Comparison of ENCODE assay signal across 1 cellular context in the genomic region with DNA sequence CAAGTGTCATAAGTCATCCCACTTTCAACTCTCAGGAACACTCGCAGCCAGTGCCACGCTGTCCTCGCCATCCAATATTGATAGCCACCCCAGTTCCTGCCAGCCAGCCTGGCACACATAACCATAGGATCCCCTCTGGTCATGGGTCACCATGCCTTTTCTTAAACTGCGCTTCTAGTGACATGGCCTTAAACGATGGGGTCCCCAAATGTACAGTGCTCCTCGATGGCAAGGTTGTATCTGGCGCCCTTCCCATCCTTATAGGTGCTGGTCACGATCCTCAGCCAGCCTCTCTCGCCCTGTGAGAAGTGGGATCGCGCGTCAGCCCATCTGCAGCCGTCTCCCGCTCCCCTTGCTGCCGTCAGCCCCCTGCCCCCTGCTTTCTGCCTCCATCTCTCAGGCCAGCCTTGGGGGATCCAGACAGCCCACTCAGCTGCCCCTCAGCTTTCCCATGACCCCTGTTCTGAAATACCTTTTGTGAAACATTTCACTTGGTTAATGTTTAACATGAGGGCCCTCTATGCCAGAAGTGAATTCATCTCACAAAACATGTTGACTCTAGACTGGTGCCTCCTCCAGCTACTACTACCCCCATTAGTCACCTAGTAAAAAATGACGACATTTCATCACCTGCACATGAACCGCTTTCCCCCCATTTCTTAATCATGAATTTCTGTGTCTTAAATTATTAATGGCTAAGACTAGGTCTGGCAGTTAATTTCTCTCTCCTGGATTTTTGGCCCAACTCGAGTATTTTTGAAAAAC.
TF ChIP-seq lines count a peak whose summit lies in the region.

No MANE protein-coding gene starts in this region.

TF ChIP-seq in HepG2, 621 proteins besides CTCF, POLR2A, EP300 and RAD21 (continued from another document and continues in another):
- TF ChIP-seq, protein P1, sequence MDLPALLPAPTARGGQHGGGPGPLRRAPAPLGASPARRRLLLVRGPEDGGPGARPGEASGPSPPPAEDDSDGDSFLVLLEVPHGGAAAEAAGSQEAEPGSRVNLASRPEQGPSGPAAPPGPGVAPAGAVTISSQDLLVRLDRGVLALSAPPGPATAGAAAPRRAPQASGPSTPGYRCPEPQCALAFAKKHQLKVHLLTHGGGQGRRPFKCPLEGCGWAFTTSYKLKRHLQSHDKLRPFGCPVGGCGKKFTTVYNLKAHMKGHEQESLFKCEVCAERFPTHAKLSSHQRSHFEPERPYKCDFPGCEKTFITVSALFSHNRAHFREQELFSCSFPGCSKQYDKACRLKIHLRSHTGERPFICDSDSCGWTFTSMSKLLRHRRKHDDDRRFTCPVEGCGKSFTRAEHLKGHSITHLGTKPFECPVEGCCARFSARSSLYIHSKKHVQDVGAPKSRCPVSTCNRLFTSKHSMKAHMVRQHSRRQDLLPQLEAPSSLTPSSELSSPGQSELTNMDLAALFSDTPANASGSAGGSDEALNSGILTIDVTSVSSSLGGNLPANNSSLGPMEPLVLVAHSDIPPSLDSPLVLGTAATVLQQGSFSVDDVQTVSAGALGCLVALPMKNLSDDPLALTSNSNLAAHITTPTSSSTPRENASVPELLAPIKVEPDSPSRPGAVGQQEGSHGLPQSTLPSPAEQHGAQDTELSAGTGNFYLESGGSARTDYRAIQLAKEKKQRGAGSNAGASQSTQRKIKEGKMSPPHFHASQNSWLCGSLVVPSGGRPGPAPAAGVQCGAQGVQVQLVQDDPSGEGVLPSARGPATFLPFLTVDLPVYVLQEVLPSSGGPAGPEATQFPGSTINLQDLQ (CRISPR knock-in tag; IDR thresholded peaks at IDR 0.05), result no peak
- TF ChIP-seq KMT2A (CRISPR knock-in tag; IDR thresholded peaks at IDR 0.05), result no peak; the same call in 1 of the 2 replicates
- 0 out of 2 replicates have a peak, but pooled peaks have one; percentile 36 for TF ChIP-seq MYPOP (CRISPR knock-in tag; IDR thresholded peaks at IDR 0.05)
- TF ChIP-seq SNAPC2 (CRISPR knock-in tag; IDR thresholded peaks at IDR 0.05), result no peak
- peak; percentile 81; the same call in 1 of the 2 replicates for TF ChIP-seq ZNF572 (CRISPR knock-in tag; IDR thresholded peaks at IDR 0.05)
- TF ChIP-seq, protein P2, sequence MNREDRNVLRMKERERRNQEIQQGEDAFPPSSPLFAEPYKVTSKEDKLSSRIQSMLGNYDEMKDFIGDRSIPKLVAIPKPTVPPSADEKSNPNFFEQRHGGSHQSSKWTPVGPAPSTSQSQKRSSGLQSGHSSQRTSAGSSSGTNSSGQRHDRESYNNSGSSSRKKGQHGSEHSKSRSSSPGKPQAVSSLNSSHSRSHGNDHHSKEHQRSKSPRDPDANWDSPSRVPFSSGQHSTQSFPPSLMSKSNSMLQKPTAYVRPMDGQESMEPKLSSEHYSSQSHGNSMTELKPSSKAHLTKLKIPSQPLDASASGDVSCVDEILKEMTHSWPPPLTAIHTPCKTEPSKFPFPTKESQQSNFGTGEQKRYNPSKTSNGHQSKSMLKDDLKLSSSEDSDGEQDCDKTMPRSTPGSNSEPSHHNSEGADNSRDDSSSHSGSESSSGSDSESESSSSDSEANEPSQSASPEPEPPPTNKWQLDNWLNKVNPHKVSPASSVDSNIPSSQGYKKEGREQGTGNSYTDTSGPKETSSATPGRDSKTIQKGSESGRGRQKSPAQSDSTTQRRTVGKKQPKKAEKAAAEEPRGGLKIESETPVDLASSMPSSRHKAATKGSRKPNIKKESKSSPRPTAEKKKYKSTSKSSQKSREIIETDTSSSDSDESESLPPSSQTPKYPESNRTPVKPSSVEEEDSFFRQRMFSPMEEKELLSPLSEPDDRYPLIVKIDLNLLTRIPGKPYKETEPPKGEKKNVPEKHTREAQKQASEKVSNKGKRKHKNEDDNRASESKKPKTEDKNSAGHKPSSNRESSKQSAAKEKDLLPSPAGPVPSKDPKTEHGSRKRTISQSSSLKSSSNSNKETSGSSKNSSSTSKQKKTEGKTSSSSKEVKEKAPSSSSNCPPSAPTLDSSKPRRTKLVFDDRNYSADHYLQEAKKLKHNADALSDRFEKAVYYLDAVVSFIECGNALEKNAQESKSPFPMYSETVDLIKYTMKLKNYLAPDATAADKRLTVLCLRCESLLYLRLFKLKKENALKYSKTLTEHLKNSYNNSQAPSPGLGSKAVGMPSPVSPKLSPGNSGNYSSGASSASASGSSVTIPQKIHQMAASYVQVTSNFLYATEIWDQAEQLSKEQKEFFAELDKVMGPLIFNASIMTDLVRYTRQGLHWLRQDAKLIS (CRISPR knock-in tag; IDR thresholded peaks at IDR 0.05), result no peak
- no peak for TF ChIP-seq ZNF747 (CRISPR knock-in tag; IDR thresholded peaks at IDR 0.05; ENCODE audit: borderline replicate concordance)
- TF ChIP-seq CHD4 (IDR thresholded peaks at IDR 0.05; ENCODE audit: borderline replicate concordance, low read length), result peak; percentile 70; the same call in 1 of the 2 replicates
- TF ChIP-seq IRF9 (CRISPR knock-in tag; IDR thresholded peaks at IDR 0.05; ENCODE audit: borderline replicate concordance), result 0 out of 2 replicates have a peak, but pooled peaks have one; percentile 67
- TF ChIP-seq MYC (CRISPR knock-in tag; IDR thresholded peaks at IDR 0.05; ENCODE audit: borderline replicate concordance), result peak; percentile 45; the same call in 1 of the 2 replicates
- no peak for TF ChIP-seq NFIC (IDR thresholded peaks at IDR 0.05; ENCODE audit: low read length)
- TF ChIP-seq ZNF34 (CRISPR knock-in tag; IDR thresholded peaks at IDR 0.05; ENCODE audit: borderline replicate concordance), result no peak
- TF ChIP-seq ZNF891 (CRISPR knock-in tag; IDR thresholded peaks at IDR 0.05), result no peak
- no peak for TF ChIP-seq FOXC1 (CRISPR knock-in tag; IDR thresholded peaks at IDR 0.05; ENCODE audit: borderline replicate concordance)
- no peak for TF ChIP-seq ZNF746 (CRISPR knock-in tag; IDR thresholded peaks at IDR 0.05)
- TF ChIP-seq, protein P3, sequence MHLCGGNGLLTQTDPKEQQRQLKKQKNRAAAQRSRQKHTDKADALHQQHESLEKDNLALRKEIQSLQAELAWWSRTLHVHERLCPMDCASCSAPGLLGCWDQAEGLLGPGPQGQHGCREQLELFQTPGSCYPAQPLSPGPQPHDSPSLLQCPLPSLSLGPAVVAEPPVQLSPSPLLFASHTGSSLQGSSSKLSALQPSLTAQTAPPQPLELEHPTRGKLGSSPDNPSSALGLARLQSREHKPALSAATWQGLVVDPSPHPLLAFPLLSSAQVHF (CRISPR knock-in tag; IDR thresholded peaks at IDR 0.05), result no peak
- 0 out of 2 replicates have a peak, but pooled peaks have one; percentile 13 for TF ChIP-seq NR2F2 (IDR thresholded peaks at IDR 0.05; ENCODE audit: borderline replicate concordance, low read depth)
- TF ChIP-seq, protein P4, sequence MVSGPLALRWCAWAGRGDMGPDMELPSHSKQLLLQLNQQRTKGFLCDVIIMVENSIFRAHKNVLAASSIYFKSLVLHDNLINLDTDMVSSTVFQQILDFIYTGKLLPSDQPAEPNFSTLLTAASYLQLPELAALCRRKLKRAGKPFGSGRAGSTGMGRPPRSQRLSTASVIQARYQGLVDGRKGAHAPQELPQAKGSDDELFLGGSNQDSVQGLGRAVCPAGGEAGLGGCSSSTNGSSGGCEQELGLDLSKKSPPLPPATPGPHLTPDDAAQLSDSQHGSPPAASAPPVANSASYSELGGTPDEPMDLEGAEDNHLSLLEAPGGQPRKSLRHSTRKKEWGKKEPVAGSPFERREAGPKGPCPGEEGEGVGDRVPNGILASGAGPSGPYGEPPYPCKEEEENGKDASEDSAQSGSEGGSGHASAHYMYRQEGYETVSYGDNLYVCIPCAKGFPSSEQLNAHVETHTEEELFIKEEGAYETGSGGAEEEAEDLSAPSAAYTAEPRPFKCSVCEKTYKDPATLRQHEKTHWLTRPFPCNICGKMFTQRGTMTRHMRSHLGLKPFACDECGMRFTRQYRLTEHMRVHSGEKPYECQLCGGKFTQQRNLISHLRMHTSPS (CRISPR knock-in tag; IDR thresholded peaks at IDR 0.05; ENCODE audit: low read depth), result no peak
- TF ChIP-seq FUBP1 (CRISPR knock-in tag; IDR thresholded peaks at IDR 0.05; ENCODE audit: borderline replicate concordance), result no peak
- peak; percentile 96 for TF ChIP-seq ZNF550 (CRISPR knock-in tag; IDR thresholded peaks at IDR 0.05; ENCODE audit: borderline replicate concordance)
- TF ChIP-seq ZBTB7B (CRISPR knock-in tag; IDR thresholded peaks at IDR 0.05), result peak; percentile 96
- no peak for TF ChIP-seq ZNF7 (CRISPR knock-in tag; IDR thresholded peaks at IDR 0.05)
- TF ChIP-seq HNF1A (IDR thresholded peaks at IDR 0.05; ENCODE audit: low read depth), result peak; percentile 98
- TF ChIP-seq HNF1A (CRISPR knock-in tag; IDR thresholded peaks at IDR 0.05; ENCODE audit: borderline replicate concordance), result peak; percentile 98
- TF ChIP-seq, protein P5, sequence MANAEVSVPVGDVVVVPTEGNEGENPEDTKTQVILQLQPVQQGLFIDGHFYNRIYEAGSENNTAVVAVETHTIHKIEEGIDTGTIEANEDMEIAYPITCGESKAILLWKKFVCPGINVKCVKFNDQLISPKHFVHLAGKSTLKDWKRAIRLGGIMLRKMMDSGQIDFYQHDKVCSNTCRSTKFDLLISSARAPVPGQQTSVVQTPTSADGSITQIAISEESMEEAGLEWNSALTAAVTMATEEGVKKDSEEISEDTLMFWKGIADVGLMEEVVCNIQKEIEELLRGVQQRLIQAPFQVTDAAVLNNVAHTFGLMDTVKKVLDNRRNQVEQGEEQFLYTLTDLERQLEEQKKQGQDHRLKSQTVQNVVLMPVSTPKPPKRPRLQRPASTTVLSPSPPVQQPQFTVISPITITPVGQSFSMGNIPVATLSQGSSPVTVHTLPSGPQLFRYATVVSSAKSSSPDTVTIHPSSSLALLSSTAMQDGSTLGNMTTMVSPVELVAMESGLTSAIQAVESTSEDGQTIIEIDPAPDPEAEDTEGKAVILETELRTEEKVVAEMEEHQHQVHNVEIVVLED (CRISPR knock-in tag; IDR thresholded peaks at IDR 0.05; ENCODE audit: borderline replicate concordance), result no peak; the same call in 1 of the 2 replicates
- no peak for TF ChIP-seq ZNF616 (CRISPR knock-in tag; IDR thresholded peaks at IDR 0.05; ENCODE audit: low read depth)
- no peak for TF ChIP-seq SMAD9 (CRISPR knock-in tag; IDR thresholded peaks at IDR 0.05)
